Comparison of ENCODE assay signal across 1 cellular context in genomic region chr2:85353876-85354285, GRCh38.
TF ChIP-seq lines count a peak whose summit lies in the region.

No MANE protein-coding gene starts in this region.

TF ChIP-seq in GM23338, 12 proteins besides CTCF, POLR2A, EP300 and RAD21:
- TF ChIP-seq ETS1 (IDR thresholded peaks at IDR 0.05) (no peak), ZNF462 (CRISPR knock-in tag; IDR thresholded peaks at IDR 0.05) (no peak), ZNF331 (CRISPR knock-in tag; IDR thresholded peaks at IDR 0.05; ENCODE audit: low read depth) (no peak), CREB1 (CRISPR knock-in tag; IDR thresholded peaks at IDR 0.05; ENCODE audit: low read depth) (no peak), REST (IDR thresholded peaks at IDR 0.05; ENCODE audit: unreplicated experiment) (no peak), NANOG (IDR thresholded peaks at IDR 0.05; ENCODE audit: borderline replicate concordance) (no peak), EZH2 (IDR thresholded peaks at IDR 0.05; ENCODE audit: low read depth, unreplicated experiment) (no peak), JUNB (IDR thresholded peaks at IDR 0.05; ENCODE audit: unreplicated experiment) (no peak), POLR2AphosphoS5 (IDR thresholded peaks at IDR 0.05; ENCODE audit: low read depth) (no peak), ZNF114 (CRISPR knock-in tag; IDR thresholded peaks at IDR 0.05) (no peak), EZH2phosphoT487 (IDR thresholded peaks at IDR 0.05; ENCODE audit: unreplicated experiment) (no peak), STAT1 (IDR thresholded peaks at IDR 0.05; ENCODE audit: unreplicated experiment) (no peak)
